13 cellular contexts compared by ENCODE assay signal in the genomic region with DNA sequence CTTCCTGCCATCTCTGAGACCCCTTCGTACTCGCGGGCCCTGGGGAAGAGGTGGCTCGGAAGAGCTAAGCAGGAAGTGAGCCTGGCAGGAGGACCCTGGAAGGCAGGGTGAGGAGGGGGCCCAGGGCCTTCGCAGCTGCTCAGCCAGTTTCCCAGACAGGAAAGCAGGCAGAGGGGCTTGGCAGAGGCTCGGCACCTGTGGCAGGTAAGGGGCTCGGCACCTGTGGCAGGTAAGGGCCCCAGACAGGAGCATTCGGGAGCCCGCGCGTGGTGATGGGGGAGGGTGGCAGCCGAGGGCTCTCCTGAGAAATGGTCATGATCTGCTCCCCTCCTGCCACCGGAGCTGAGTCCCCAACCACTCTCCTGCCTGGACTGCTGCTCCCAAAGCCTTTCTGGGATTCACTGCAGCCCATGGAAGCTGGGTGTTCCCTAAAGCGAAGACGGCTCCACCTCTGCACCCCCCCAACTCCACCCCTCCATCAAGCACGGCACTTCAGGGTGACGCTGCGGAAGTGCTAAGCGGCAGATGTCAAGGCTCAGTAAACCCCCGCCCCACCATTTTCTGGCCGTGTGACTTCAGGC.
DNase-seq lines count a peak whose midpoint lies in the region; ATAC-seq and TF ChIP-seq lines count a peak whose summit lies in the region.
"Had no signal": no experiment of that assay in that cellular context is flagged by ENCODE, and none has a peak within 500 bp of the region (broad histone marks: within the 10 kb centered on the region; RNA-seq: fewer than 3 reads in every experiment).

No MANE protein-coding gene starts in this region.

- no CpG with 5 or more reads among the region's 21 CpGs for WGBS in neuronal stem cell (ENCODE audit: extremely low coverage in 2 of 2, insufficient read length in 2 of 2, insufficient replicate concordance in 1 of 2), 2 donors
- WGBS in suprapubic skin, result 90% methylated on average over 21 of the region's 21 CpGs

- no peak overlapping the region for H2BK5ac ChIP-seq in neuronal stem cell (ENCODE audit: low read length)

- no peak for ATAC-seq in RWPE2 (ENCODE audit: low read depth)
- ATAC-seq: A549, HCT116 had no signal

- no peak overlapping the region for H4K91ac ChIP-seq in neuronal stem cell (ENCODE audit: low read depth, low read length, poor library complexity)

- H3K4me2 ChIP-seq in neuronal stem cell (ENCODE audit: insufficient read depth, low read length, poor library complexity, severe bottlenecking), result no peak overlapping the region
- H3K4me2 ChIP-seq: A549 had no signal

- H3K9me3 ChIP-seq in RWPE2 (ENCODE audit: severe bottlenecking) (no peaks in the 10 kb centered on the region), neuronal stem cell (replicated peaks in 1 of 2; ENCODE audit: control insufficient read depth in 2 of 2, insufficient read depth in 1 of 2, low read depth in 1 of 2, low read length in 2 of 2) (no peaks in the 10 kb centered on the region), suprapubic skin (no peaks in the 10 kb centered on the region)
- H3K9me3 ChIP-seq: A549, BE2C had no signal

- no peaks in the 10 kb centered on the region for H3K79me1 ChIP-seq in neuronal stem cell (ENCODE audit: low read depth, low read length)

- H2BK120ac ChIP-seq in neuronal stem cell (ENCODE audit: low read depth, low read length), result no peak overlapping the region

- no peak overlapping the region for H3K14ac ChIP-seq in neuronal stem cell (ENCODE audit: low read length)

- H3K27me3 ChIP-seq in RWPE2 (ENCODE audit: insufficient read depth, poor library complexity, severe bottlenecking), result no peaks in the 10 kb centered on the region
- no peaks in the 10 kb centered on the region for H3K27me3 ChIP-seq in neuronal stem cell (ENCODE audit: control insufficient read depth in 3 of 3, insufficient read depth in 3 of 3, low read depth in 1 of 3, low read length in 3 of 3)
- H3K27me3 ChIP-seq in suprapubic skin, result no peaks in the 10 kb centered on the region
- H3K27me3 ChIP-seq: BE2C had no signal

- peak overlapping the region; percentile 28 for H2BK15ac ChIP-seq in neuronal stem cell (ENCODE audit: low read length)

- H3K18ac ChIP-seq in neuronal stem cell (ENCODE audit: low read length), result peak overlapping the region; percentile 32

- H3K27ac ChIP-seq in RWPE2 (ENCODE audit: poor library complexity, severe bottlenecking), result no peak overlapping the region
- no peak overlapping the region for H3K27ac ChIP-seq in neuronal stem cell (replicated peaks; ENCODE audit: low read length)
- no peak overlapping the region for H3K27ac ChIP-seq in suprapubic skin
- H3K27ac ChIP-seq: A549, C4-2B had no signal

- DNase-seq in RWPE2 (ENCODE audit: low spot score), result peak; percentile 51
- no peak for DNase-seq in neuronal stem cell (ENCODE audit: low spot score)
- DNase-seq in suprapubic skin (ENCODE audit: low spot score in 2 of 2), result peak; percentile 15 to 37
- DNase-seq in SHP77 (lab: John Stamatoyannopoulos, UW), result no peak
- no peak for DNase-seq in cortex of kidney (lab: John Stamatoyannopoulos, UW)
- DNase-seq in NCI-H82 treated with DMSO at 0.1 percent for 48 hours (lab: John Stamatoyannopoulos, UW; ENCODE audit: unreplicated experiment), result no peak
- DNase-seq: BE2C; CD4-positive, alpha-beta memory T cell; DMS79 treated with DMSO at 0.1 percent for 48 hours; EL had no signal

- no peak overlapping the region for H2AK5ac ChIP-seq in neuronal stem cell (ENCODE audit: low read depth, low read length)

- no peaks in the 10 kb centered on the region for H3K36me3 ChIP-seq in RWPE2 (ENCODE audit: low read depth)
- peaks cover 0 to 3% of the 10 kb centered on the region in 2 donors for H3K36me3 ChIP-seq in neuronal stem cell (replicated peaks in 1 of 2; ENCODE audit: control insufficient read depth in 2 of 2, insufficient read depth in 2 of 2, low read length in 2 of 2)
- H3K36me3 ChIP-seq in suprapubic skin, result no peaks in the 10 kb centered on the region

- no peak overlapping the region for H3K23ac ChIP-seq in neuronal stem cell (ENCODE audit: low read depth, low read length, poor library complexity)

- TF ChIP-seq EP300 in suprapubic skin (IDR thresholded peaks at IDR 0.05), result no peak

- H3K9ac ChIP-seq in neuronal stem cell (ENCODE audit: low read depth, low read length, poor library complexity), result no peak overlapping the region

- H3K4me1 ChIP-seq in RWPE2 (ENCODE audit: insufficient read depth, poor library complexity, severe bottlenecking) (no peaks in the 10 kb centered on the region), neuronal stem cell (ENCODE audit: control insufficient read depth in 2 of 2, insufficient read depth in 1 of 2, low read depth in 1 of 2, low read length in 2 of 2) (peaks cover 0 to 2% of the 10 kb centered on the region in 2 donors), suprapubic skin (no peaks in the 10 kb centered on the region)
- H3K4me1 ChIP-seq: A549, BE2C had no signal

- H2BK12ac ChIP-seq in neuronal stem cell (ENCODE audit: low read length), result no peak overlapping the region

- TF ChIP-seq CTCF in RWPE2 (IDR thresholded peaks at IDR 0.05; ENCODE audit: poor library complexity, severe bottlenecking) (no peak), suprapubic skin (IDR thresholded peaks at IDR 0.05) (no peak)

- no peak overlapping the region for H4K8ac ChIP-seq in neuronal stem cell (ENCODE audit: low read depth, low read length)

- TF ChIP-seq POLR2A in suprapubic skin (IDR thresholded peaks at IDR 0.05), result no peak

- H3K4ac ChIP-seq in neuronal stem cell (ENCODE audit: low read length), result no peak overlapping the region

- H3K4me3 ChIP-seq in RWPE2 (ENCODE audit: severe bottlenecking), result no peak overlapping the region
- no peak overlapping the region for H3K4me3 ChIP-seq in neuronal stem cell (ENCODE audit: low read length in 2 of 2)
- H3K4me3 ChIP-seq in suprapubic skin, result no peak overlapping the region
- H3K4me3 ChIP-seq: A549 had no signal

- no peak overlapping the region for H2AFZ ChIP-seq in neuronal stem cell (ENCODE audit: low read length)

Comparison
In these comparisons a context has a peak if more than half of its experiments do, and no peak if none do; other contexts are left out.
1. DNase-seq: peak in RWPE2 (single experiment) and suprapubic skin (2 of 2); none in neuronal stem cell (single experiment), SHP77 (0 of 2), cortex of kidney (single experiment) and NCI-H82 treated with DMSO at 0.1 percent for 48 hours (single experiment).